Comparison of ENCODE assay signal across 9 cellular contexts in genomic region chr2:37585982-37586621, GRCh38.
DNase-seq lines count a peak whose midpoint lies in the region; ATAC-seq, FAIRE-seq and TF ChIP-seq lines count a peak whose summit lies in the region.
"Had no signal": no experiment of that assay in that cellular context is flagged by ENCODE, and none has a peak within 500 bp of the region (broad histone marks: within the 10 kb centered on the region; RNA-seq: fewer than 3 reads in every experiment).

No MANE protein-coding gene starts in this region.

- peak overlapping the region; percentile 80 for H3K27ac ChIP-seq in keratinocyte (ENCODE audit: control insufficient read depth, insufficient read depth, low read length)
- H3K27ac ChIP-seq: C4-2B had no signal

- no peaks in the 10 kb centered on the region for H3K9me3 ChIP-seq in keratinocyte (ENCODE audit: control insufficient read depth, low read depth, low read length)

- H2AFZ ChIP-seq in keratinocyte (ENCODE audit: control insufficient read depth, low read length) = peak overlapping the region; percentile 12

- DNase-seq in A172 (ENCODE audit: low spot score) (peak; percentile 96), keratinocyte (ENCODE audit: low read depth, low spot score) (peak; percentile 57), AML-193 (lab: John Stamatoyannopoulos, UW) (no peak)
- peak; percentile 33 for DNase-seq in activated naive CD8-positive, alpha-beta T cell treated with anti-CD3 and anti-CD28 coated beads, Interleukin-2, amount 50 U/mL, for 16 hours (ENCODE audit: low read depth, low spot score)
- DNase-seq in stimulated activated CD4-positive, alpha-beta T cell treated with anti-CD3 and anti-CD28 coated beads, TNF-alpha, amount 100 ng/mL, for 4 hours (ENCODE audit: low read depth in 3 of 3) = peak in 2 of 3 experiments; percentile 57 to 66

- TF ChIP-seq CTCF in keratinocyte (optimal IDR thresholded peaks at IDR 0.05 in 1 of 3, IDR thresholded peaks at IDR 0.05 in 1 of 3, conservative IDR thresholded peaks at IDR 0.05 in 1 of 3; ENCODE audit: extremely low read depth in 1 of 3, insufficient read depth in 2 of 3, low read length in 3 of 3) = no peak

- H3K4me2 ChIP-seq in keratinocyte (ENCODE audit: control insufficient read depth, extremely low read depth, insufficient read depth, low read depth, low read length) = peak overlapping the region; percentile 63

- peaks cover 75% of the 10 kb centered on the region for H3K4me1 ChIP-seq in keratinocyte (ENCODE audit: control insufficient read depth, extremely low read depth, insufficient read depth, low read length)

- H3K27me3 ChIP-seq in keratinocyte (ENCODE audit: control insufficient read depth, extremely low read depth, insufficient read depth, low read length) = no peaks in the 10 kb centered on the region

- no peaks in the 10 kb centered on the region for H4K20me1 ChIP-seq in keratinocyte (ENCODE audit: control insufficient read depth, extremely low read depth, insufficient read depth, low read length)

- H3K9me1 ChIP-seq in keratinocyte (ENCODE audit: control insufficient read depth, extremely low read depth, insufficient read depth, low read length) = no peaks in the 10 kb centered on the region

- no peaks in the 10 kb centered on the region for H3K36me3 ChIP-seq in keratinocyte (ENCODE audit: control insufficient read depth in 2 of 2, extremely low read depth in 1 of 2, insufficient read depth in 2 of 2, low read length in 2 of 2)

- dilution Hi-C loops in keratinocyte (cut with MboI; ENCODE audit: extremely low pct_ligation_motif_present, low sequenced_read_pairs) = no loop called here

- no peaks in the 10 kb centered on the region for H3K79me2 ChIP-seq in keratinocyte (ENCODE audit: control insufficient read depth, insufficient read depth, low read length)

- ATAC-seq in GM21786 (IDR thresholded peaks at IDR 0.05; ENCODE audit: unreplicated experiment) (peak; percentile 50), SK-N-SH treated with all-trans-retinoic acid at 6 μM for 48 hours (peak; percentile 60), GM21717 (IDR thresholded peaks at IDR 0.05; ENCODE audit: unreplicated experiment) (no peak)

- H3K4me3 ChIP-seq in keratinocyte (ENCODE audit: control insufficient read depth in 2 of 3, extremely low read depth in 1 of 3, insufficient read depth in 2 of 3, low read depth in 1 of 3, low read length in 3 of 3) = peak overlapping the region in 1 of 3 experiments; percentile 4

- H3K9ac ChIP-seq in keratinocyte (ENCODE audit: control insufficient read depth, extremely low read depth, insufficient read depth, low read length) = peak overlapping the region; percentile 38

- FAIRE-seq in keratinocyte (lab: Jason Lieb, UNC) = peak; percentile 64

TF ChIP-seq in SK-N-SH treated with all-trans-retinoic acid at 6 μM for 48 hours, 23 proteins besides CTCF, POLR2A, EP300 and RAD21:
- TF ChIP-seq ISL1 (CRISPR knock-in tag; IDR thresholded peaks at IDR 0.05) (peak; percentile 95), POU6F1 (CRISPR knock-in tag; IDR thresholded peaks at IDR 0.05; ENCODE audit: borderline replicate concordance, low read depth) (0 out of 2 replicates have a peak, but pooled peaks have one; percentile 61), GLIS3 (CRISPR knock-in tag; IDR thresholded peaks at IDR 0.05) (no peak)

Comparison
In these comparisons a context has a peak if more than half of its experiments do, and no peak if none do; other contexts are left out.
1. DNase-seq: peak in A172 (single experiment), activated naive CD8-positive, alpha-beta T cell treated with anti-CD3 and anti-CD28 coated beads, Interleukin-2, amount 50 U/mL, for 16 hours (single experiment), keratinocyte (single experiment) and stimulated activated CD4-positive, alpha-beta T cell treated with anti-CD3 and anti-CD28 coated beads, TNF-alpha, amount 100 ng/mL, for 4 hours (2 of 3); none in AML-193 (0 of 2).